ENCODE assay signal across 1 cellular context in the genomic region with DNA sequence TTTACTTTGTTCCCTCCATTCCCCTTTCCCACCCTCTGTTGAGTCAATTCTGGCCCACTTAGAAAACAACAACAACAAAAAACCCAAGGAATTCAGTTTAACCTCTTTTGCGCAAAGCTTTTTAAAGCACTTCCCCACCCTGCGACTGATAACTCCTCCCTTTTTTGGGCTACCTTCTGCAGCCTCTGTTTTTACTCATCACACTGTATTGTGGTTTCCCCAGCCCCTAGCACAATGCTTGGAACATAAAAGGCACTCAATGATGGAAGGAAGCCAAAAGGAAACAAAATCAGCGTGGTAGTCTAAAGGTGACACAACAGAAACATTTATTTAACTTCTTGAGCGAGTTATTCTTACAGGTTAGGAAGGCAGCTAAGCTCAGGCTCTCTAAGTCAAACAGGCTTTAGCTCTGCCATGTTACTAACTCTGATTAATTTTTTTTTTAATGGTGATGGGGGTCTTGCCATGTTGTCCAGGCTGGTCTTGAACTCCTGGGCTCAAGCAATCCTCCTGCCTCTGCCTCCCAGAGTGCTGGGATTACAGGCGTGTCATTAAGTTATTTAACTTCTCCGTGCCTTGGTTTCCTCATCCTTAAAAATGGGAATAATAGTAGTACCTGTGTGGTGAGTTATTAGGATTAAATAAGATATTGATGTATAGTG.
TF ChIP-seq lines count a peak whose summit lies in the region.

No MANE protein-coding gene starts in this region.

TF ChIP-seq in K562, 482 proteins besides CTCF, POLR2A, EP300 and RAD21 (continued from another document):
- TF ChIP-seq, protein P1, sequence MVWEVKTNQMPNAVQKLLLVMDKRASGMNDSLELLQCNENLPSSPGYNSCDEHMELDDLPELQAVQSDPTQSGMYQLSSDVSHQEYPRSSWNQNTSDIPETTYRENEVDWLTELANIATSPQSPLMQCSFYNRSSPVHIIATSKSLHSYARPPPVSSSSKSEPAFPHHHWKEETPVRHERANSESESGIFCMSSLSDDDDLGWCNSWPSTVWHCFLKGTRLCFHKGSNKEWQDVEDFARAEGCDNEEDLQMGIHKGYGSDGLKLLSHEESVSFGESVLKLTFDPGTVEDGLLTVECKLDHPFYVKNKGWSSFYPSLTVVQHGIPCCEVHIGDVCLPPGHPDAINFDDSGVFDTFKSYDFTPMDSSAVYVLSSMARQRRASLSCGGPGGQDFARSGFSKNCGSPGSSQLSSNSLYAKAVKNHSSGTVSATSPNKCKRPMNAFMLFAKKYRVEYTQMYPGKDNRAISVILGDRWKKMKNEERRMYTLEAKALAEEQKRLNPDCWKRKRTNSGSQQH (CRISPR knock-in tag; IDR thresholded peaks at IDR 0.05): 0 out of 2 replicates have a peak, but pooled peaks have one; percentile 56
- TF ChIP-seq NFIC (IDR thresholded peaks at IDR 0.05) (peak; percentile 65), CAMTA2 (CRISPR knock-in tag; conservative IDR thresholded peaks at IDR 0.05) (no peak), HNRNPUL1 (IDR thresholded peaks at IDR 0.05; ENCODE audit: low read length) (no peak), OTX1 (CRISPR knock-in tag; IDR thresholded peaks at IDR 0.05) (0 out of 2 replicates have a peak, but pooled peaks have one; percentile 12), ZBTB8A (IDR thresholded peaks at IDR 0.05; ENCODE audit: partially characterized antibody) (peak; percentile 95), NFIX (CRISPR knock-in tag; IDR thresholded peaks at IDR 0.05; ENCODE audit: low read depth) (0 out of 2 replicates have a peak, but pooled peaks have one; percentile 7)
